ENCODE assay signal across 10 cellular contexts in genomic region chr1:87202922-87203655, GRCh38.
DNase-seq lines count a peak whose midpoint lies in the region; ATAC-seq, FAIRE-seq and TF ChIP-seq lines count a peak whose summit lies in the region.
"Had no signal": no experiment of that assay in that cellular context is flagged by ENCODE, and none has a peak within 500 bp of the region (broad histone marks: within the 10 kb centered on the region; RNA-seq: fewer than 3 reads in every experiment).

No MANE protein-coding gene starts in this region.

- no peaks in the 10 kb centered on the region for H3K9me3 ChIP-seq in GM12878 (replicated peaks; ENCODE audit: control insufficient read depth, insufficient read depth, low read length)

- peaks cover 12% of the 10 kb centered on the region for H3K4me1 ChIP-seq in GM12878 (ENCODE audit: control insufficient read depth, insufficient read depth, low read length)

- 24% methylated on average over 16 of the region's 16 CpGs for WGBS in GM12878 (ENCODE audit: insufficient coverage, insufficient replicate concordance, low lambda C conversion rate, missing lambda C conversion rate)

- no peaks in the 10 kb centered on the region for H3K36me3 ChIP-seq in GM12878 (ENCODE audit: control insufficient read depth in 2 of 2, insufficient read depth in 2 of 2, low read length in 1 of 2)

- in situ Hi-C loops in GM12878 (cut with MboI) = no loop called here

- FAIRE-seq in GM12891 (lab: Jason Lieb, UNC) = peak; percentile 87
- peak; percentile 87 for FAIRE-seq in GM12878 (lab: Jason Lieb, UNC)

- H4K20me1 ChIP-seq in GM12878 (ENCODE audit: control insufficient read depth, insufficient read depth) = no peaks in the 10 kb centered on the region

- H3K36me3 Mint-ChIP-seq in MCF 10A (ENCODE audit: insufficient read depth, unreplicated experiment) = no peaks in the 10 kb centered on the region

- no peak overlapping the region for H2AFZ ChIP-seq in GM12878 (ENCODE audit: control insufficient read depth, low read depth, low read length)

- no TSS peak for BruUV-seq in GM12878 (replicated peaks; lab: Mats Ljungman, UMichigan)
- no TSS peak for BruUV-seq in MCF 10A (replicated peaks; lab: Mats Ljungman, UMichigan)

- intact Hi-C loops in GM12878 (cut with micrococcal nuclease; ENCODE audit: unreplicated experiment) = loop anchor here (2.0 kb wide), 1 partner anchor 52 kb away; no protein-coding TSS in a partner anchor
- intact Hi-C loops in MCF 10A (cut with micrococcal nuclease) = no loop called here

- RAD21 ChIA-PET in GM12878 (lab: Charles Lee; ENCODE audit: unreplicated experiment) = interaction anchor here (0.6 to 2.3 kb wide), 5 partner anchors 22 to 132 kb away, joined by 3 to 9 read pairs (median 4); no protein-coding TSS in a partner anchor

- ATAC-seq in GM21390 (IDR thresholded peaks at IDR 0.05; ENCODE audit: unreplicated experiment) = peak; percentile 99
- ATAC-seq in HG03196 (IDR thresholded peaks at IDR 0.05; ENCODE audit: unreplicated experiment) = peak; percentile 91
- ATAC-seq in GM12878 = peak; percentile 96

- no peak overlapping the region for H3K27ac ChIP-seq in GM12878 (ENCODE audit: control insufficient read depth, insufficient read depth)

- SMC1A ChIA-PET in GM12878 (lab: Charles Lee; ENCODE audit: uncharacterized antibody, unreplicated experiment) = interaction anchor here (0.8 to 1.7 kb wide), 7 partner anchors 30 to 131 kb away, joined by 3 to 7 read pairs (median 3); no protein-coding TSS in a partner anchor

- POLR2A ChIA-PET in GM12878 (lab: Charles Lee) (interaction anchor here (1.0 to 1.3 kb wide), 2 partner anchors 21 to 49 kb away, joined by 3 to 6 read pairs; no protein-coding TSS in a partner anchor), MCF 10A (lab: Yijun Ruan, JAX) (no interaction called here)

- CTCF ChIA-PET in GM12878 (lab: Yijun Ruan, JAX) (interaction anchor here (0.7 to 1.4 kb wide), 4 partner anchors 11 to 159 kb away, joined by 3 read pairs; no protein-coding TSS in a partner anchor), MCF 10A (lab: Yijun Ruan, JAX) (interaction anchor here (1.6 kb wide), 1 partner anchor 16 kb away, joined by 3 read pairs; no protein-coding TSS in a partner anchor)

- H3K27ac Mint-ChIP-seq in MCF 10A (ENCODE audit: low read depth, unreplicated experiment) = no peak overlapping the region

- H3K9me3 Mint-ChIP-seq in MCF 10A (ENCODE audit: unreplicated experiment) = no peaks in the 10 kb centered on the region

- no peaks in the 10 kb centered on the region for H3K4me1 Mint-ChIP-seq in MCF 10A (ENCODE audit: insufficient read depth, unreplicated experiment)

- H3K4me3 Mint-ChIP-seq in MCF 10A (ENCODE audit: unreplicated experiment) = no peak overlapping the region

- no peak overlapping the region; the same call in 1 of the 2 replicates for H3K4me3 ChIP-seq in GM12878
- no peak overlapping the region for H3K4me3 ChIP-seq in foreskin fibroblast (ENCODE audit: low read depth in 1 of 2, low read length in 2 of 2)
- H3K4me3 ChIP-seq: lung had no signal

- H3K27me3 Mint-ChIP-seq in MCF 10A (ENCODE audit: insufficient read depth, unreplicated experiment) = no peaks in the 10 kb centered on the region

- peak; percentile 14 for DNase-seq in GM12891 (ENCODE audit: insufficient read length, low spot score)
- peak; percentile 69 for DNase-seq in GM12878 (ENCODE audit: low read depth, low spot score)
- no peak for DNase-seq in foreskin fibroblast
- no peak for DNase-seq in foreskin melanocyte
- no peak for DNase-seq in MCF 10A (ENCODE audit: unreplicated experiment)
- no peak for DNase-seq in kidney glomerular epithelial cell (lab: John Stamatoyannopoulos, UW)
- DNase-seq: effector memory CD4-positive, alpha-beta T cell had no signal

- peak; percentile 35 to 74; a peak in 1 of 4 replicates for TF ChIP-seq EP300 in GM12878 (IDR thresholded peaks at IDR 0.05; ENCODE audit: borderline replicate concordance in 1 of 2, control insufficient read depth in 1 of 2, low read depth in 2 of 2, low read length in 2 of 2)

- H3K79me2 ChIP-seq in GM12878 (ENCODE audit: control insufficient read depth, insufficient read depth, low read length) = no peaks in the 10 kb centered on the region

- peak overlapping the region; percentile 69; the same call in 1 of the 2 replicates for H3K4me2 ChIP-seq in GM12878 (ENCODE audit: control insufficient read depth, insufficient read depth)

- no peaks in the 10 kb centered on the region; a peak in 2 of 4 replicates for H3K27me3 ChIP-seq in GM12878 (replicated peaks in 1 of 2; ENCODE audit: control insufficient read depth in 2 of 2, insufficient read depth in 2 of 2, low read length in 1 of 2)

- no peak for TF ChIP-seq RAD21 in GM12878 (IDR thresholded peaks at IDR 0.05; ENCODE audit: insufficient read depth, low read depth, low read length)

- TF ChIP-seq CTCF in GM12878 (IDR thresholded peaks at IDR 0.05 in 2 of 3, conservative IDR thresholded peaks at IDR 0.05 in 1 of 3; ENCODE audit: control insufficient read depth in 2 of 3, extremely low read depth in 1 of 3, insufficient read depth in 1 of 3, low read depth in 3 of 3, low read length in 3 of 3) = no peak
- no peak for TF ChIP-seq CTCF in foreskin fibroblast (IDR thresholded peaks at IDR 0.05; ENCODE audit: low read depth, low read length)
- TF ChIP-seq CTCF in MCF 10A (IDR thresholded peaks at IDR 0.05; ENCODE audit: unreplicated experiment) = no peak

- TF ChIP-seq POLR2A in GM12891 (IDR thresholded peaks at IDR 0.05; ENCODE audit: low read depth, low read length) (no peak), GM12878 (IDR thresholded peaks at IDR 0.05; ENCODE audit: low read depth, low read length) (no peak)

- H3K9ac ChIP-seq in GM12878 (ENCODE audit: control insufficient read depth, insufficient read depth, low read length) = no peak overlapping the region

TF ChIP-seq in GM12891, 5 proteins besides CTCF, POLR2A, EP300 and RAD21:
- TF ChIP-seq SPI1 (IDR thresholded peaks at IDR 0.05; ENCODE audit: low read depth, low read length) (no peak), PAX5 (IDR thresholded peaks at IDR 0.05; ENCODE audit: insufficient read depth, low read length, severe bottlenecking) (no peak), POU2F2 (IDR thresholded peaks at IDR 0.05; ENCODE audit: low read depth, low read length) (no peak), TAF1 (IDR thresholded peaks at IDR 0.05; ENCODE audit: low read depth, low read length) (no peak)

TF ChIP-seq in GM12878, 131 proteins besides CTCF, POLR2A, EP300 and RAD21 (continues in another document):
- TF ChIP-seq ZBED1 (IDR thresholded peaks at IDR 0.05; ENCODE audit: borderline replicate concordance) = peak; percentile 25; the same call in 1 of the 2 replicates
- no peak for TF ChIP-seq CEBPZ (IDR thresholded peaks at IDR 0.05; ENCODE audit: low read depth, low read length)
- no peak for TF ChIP-seq HDAC2 (IDR thresholded peaks at IDR 0.05)
- no peak for TF ChIP-seq SMC3 (IDR thresholded peaks at IDR 0.05; ENCODE audit: borderline replicate concordance, low read length)
- TF ChIP-seq ZZZ3 (IDR thresholded peaks at IDR 0.05; ENCODE audit: control insufficient read depth, insufficient read length, low read depth) = peak; percentile 62
- no peak for TF ChIP-seq MXI1 (IDR thresholded peaks at IDR 0.05; ENCODE audit: low read depth, low read length)
- TF ChIP-seq BHLHE40 (IDR thresholded peaks at IDR 0.05; ENCODE audit: borderline replicate concordance in 1 of 2, low read depth in 2 of 2, low read length in 1 of 2) = peak in 1 of 2 experiments; percentile 64; a peak in 2 of 4 replicates
- no peak for TF ChIP-seq SREBF2 (IDR thresholded peaks at IDR 0.05; ENCODE audit: low read length)
- TF ChIP-seq CEBPB (IDR thresholded peaks at IDR 0.05; ENCODE audit: borderline replicate concordance in 1 of 2, low read depth in 2 of 2, low read length in 2 of 2) = 0 out of 4 replicates have a peak, but pooled peaks of 1 of the 2 experiments have one; percentile 31
- no peak for TF ChIP-seq ZBTB33 (IDR thresholded peaks at IDR 0.05)
- no peak; the same call in 1 of the 2 replicates for TF ChIP-seq ZSCAN29 (IDR thresholded peaks at IDR 0.05)
- TF ChIP-seq YBX1 (IDR thresholded peaks at IDR 0.05) = no peak
- no peak for TF ChIP-seq TARDBP (IDR thresholded peaks at IDR 0.05; ENCODE audit: borderline replicate concordance)

Comparison
In these comparisons a context has a peak if more than half of its experiments do, and no peak if none do; other contexts are left out.
1. DNase-seq: peak in GM12891 (single experiment) and GM12878 (single experiment); none in foreskin fibroblast (0 of 2), foreskin melanocyte (single experiment), MCF 10A (single experiment) and kidney glomerular epithelial cell (single experiment).
2. Peak in every context shown above with its lines, with median percentiles within 50 percentile points of each other: ATAC-seq.